Comparison of ENCODE assay signal across 20 cellular contexts in the genomic region with DNA sequence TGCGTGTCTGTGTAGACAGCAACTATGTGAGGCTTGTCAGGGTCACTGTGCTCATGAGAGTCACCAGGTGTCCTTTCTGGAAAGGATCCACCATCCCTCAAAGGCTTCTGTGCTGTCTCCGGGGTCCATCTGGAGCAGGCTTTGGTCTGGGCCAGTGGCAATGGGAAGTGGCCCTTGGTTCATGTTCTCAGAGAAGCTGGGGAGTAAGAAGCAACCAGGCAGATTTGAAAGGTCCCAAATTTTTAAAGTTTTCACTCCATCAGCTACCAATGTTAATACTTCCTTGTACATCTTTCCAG.
A peak's percentile ranks its signal among the peaks of the same experiment; 100 is the strongest.
DNase-seq lines count a peak whose midpoint lies in the region; ATAC-seq, FAIRE-seq and TF ChIP-seq lines count a peak whose summit lies in the region.
"Had no signal": no experiment of that assay in that cellular context is flagged by ENCODE, and none has a peak within 500 bp of the region (broad histone marks: within the 10 kb centered on the region; RNA-seq: fewer than 3 reads in every experiment).

No MANE protein-coding gene starts in this region.

- no peak overlapping the region for H4K5ac ChIP-seq in mesendoderm (ENCODE audit: low read length)

- peak overlapping the region; percentile 80 for H3K56ac ChIP-seq in mesendoderm (ENCODE audit: low read length)

- DNase-seq in cardiac muscle cell (ENCODE audit: low read depth in 1 of 2, low spot score in 1 of 2), result no peak
- DNase-seq in Right ventricle myocardium superior, result no peak
- DNase-seq in HTR-8/SVneo (ENCODE audit: insufficient read length, low spot score), result peak; percentile 13
- DNase-seq in cerebellar cortex (ENCODE audit: low spot score), result peak; percentile 89
- no peak for DNase-seq in mesendoderm
- DNase-seq in GM10248 (ENCODE audit: extremely low spot score), result no peak
- no peak for DNase-seq in Caco-2
- DNase-seq: CD4-positive, alpha-beta memory T cell; DMS79; KG1; NCI-H1417 treated with DMSO at 0.1 percent for 48 hours; NCI-H187 treated with DMSO at 0.1 percent for 48 hours; NCI-H226; NCI-H524 treated with DMSO at 0.1 percent for 48 hours; SHP77; T-helper 1 cell had no signal

- H3K4ac ChIP-seq in mesendoderm (ENCODE audit: low read depth, low read length), result no peak overlapping the region

- H3K79me2 ChIP-seq in mesendoderm (ENCODE audit: control insufficient read depth, insufficient read depth, low read length), result peaks cover 55% of the 10 kb centered on the region

- POLR2A ChIA-PET in GM10248 (lab: Yijun Ruan, JAX), result no interaction called here
- POLR2A ChIA-PET in Caco-2 (lab: Charles Lee), result no interaction called here

- intact Hi-C loops in Right ventricle myocardium superior (cut with DNase I) (no loop called here), Caco-2 (cut with micrococcal nuclease; ENCODE audit: unreplicated experiment) (loop anchor here (10.0 kb wide), 1 partner anchor 105 kb away; the partner anchor contains the start of genes C6orf52 and PAK1IP1)

- H3K4me3 ChIP-seq in cardiac muscle cell (no peak overlapping the region), mesendoderm (ENCODE audit: low read length) (no peak overlapping the region), Caco-2 (ENCODE audit: low read depth, low read length) (no peak overlapping the region)
- H3K4me3 ChIP-seq: BLaER1, HAP-1 had no signal

- H3K18ac ChIP-seq in mesendoderm (ENCODE audit: low read length), result no peak overlapping the region

- H2BK5ac ChIP-seq in mesendoderm (ENCODE audit: low read length), result no peak overlapping the region

- H4K8ac ChIP-seq in mesendoderm (ENCODE audit: low read depth, low read length), result no peak overlapping the region

- H3K27me3 Mint-ChIP-seq in Caco-2 (ENCODE audit: insufficient read depth, unreplicated experiment), result no peaks in the 10 kb centered on the region
- H3K27me3 Mint-ChIP-seq: CD4-positive, alpha-beta memory T cell had no signal

- no peaks in the 10 kb centered on the region for H3K9me3 ChIP-seq in cardiac muscle cell (ENCODE audit: low read depth)
- no peaks in the 10 kb centered on the region for H3K9me3 ChIP-seq in Caco-2
- H3K9me3 ChIP-seq: BLaER1, HAP-1 had no signal

- H3K36me3 ChIP-seq in cardiac muscle cell (no peaks in the 10 kb centered on the region), mesendoderm (ENCODE audit: control insufficient read depth, insufficient read depth, low read length) (no peaks in the 10 kb centered on the region), Caco-2 (ENCODE audit: control insufficient read depth, insufficient read depth, low read length) (no peaks in the 10 kb centered on the region)
- H3K36me3 ChIP-seq: BLaER1, HAP-1 had no signal

- H3K27me3 ChIP-seq in cardiac muscle cell (no peaks in the 10 kb centered on the region), mesendoderm (ENCODE audit: insufficient read depth, low read length, poor library complexity) (no peaks in the 10 kb centered on the region), Caco-2 (replicated peaks; ENCODE audit: control insufficient read depth, insufficient read depth, low read length) (no peaks in the 10 kb centered on the region)
- H3K27me3 ChIP-seq: BLaER1 had no signal

- FAIRE-seq in HTR-8/SVneo (lab: Jason Lieb, UNC), result no peak
- FAIRE-seq: RCC 7860 had no signal

- no peak overlapping the region for H3K23ac ChIP-seq in mesendoderm (ENCODE audit: low read length)

- peaks cover 12% of the 10 kb centered on the region for H3K79me1 ChIP-seq in mesendoderm (ENCODE audit: low read length)

- H2BK120ac ChIP-seq in mesendoderm (ENCODE audit: low read depth, low read length), result no peak overlapping the region

- no peak for TF ChIP-seq CTCF in cardiac muscle cell (IDR thresholded peaks at IDR 0.05; ENCODE audit: low read depth, low read length)
- TF ChIP-seq CTCF in GM10248 (IDR thresholded peaks at IDR 0.05; ENCODE audit: control extremely low read depth, extremely low read depth, low read depth, missing control alignments), result no peak
- no peak for TF ChIP-seq CTCF in Caco-2 (IDR thresholded peaks at IDR 0.05; ENCODE audit: insufficient read depth in 1 of 2, low read depth in 1 of 2, low read length in 1 of 2, severe bottlenecking in 1 of 2, unreplicated experiment in 1 of 2)

- no peak for ATAC-seq in Right ventricle myocardium superior (ENCODE audit: poor library complexity)
- no peak for ATAC-seq in GM19467 (IDR thresholded peaks at IDR 0.05; ENCODE audit: unreplicated experiment)

- no peak overlapping the region for H3K4me2 ChIP-seq in mesendoderm (ENCODE audit: low read length)
- H3K4me2 ChIP-seq: BLaER1 had no signal

- no TSS peak for BruUV-seq in Caco-2 (replicated peaks; lab: Mats Ljungman, UMichigan)

- no peak overlapping the region for H2BK15ac ChIP-seq in mesendoderm (replicated peaks; ENCODE audit: low read depth)

- H3K4me3 Mint-ChIP-seq in Caco-2 (ENCODE audit: unreplicated experiment), result no peak overlapping the region
- H3K4me3 Mint-ChIP-seq: CD4-positive, alpha-beta memory T cell had no signal

- peaks cover 28% of the 10 kb centered on the region for H3K4me1 ChIP-seq in cardiac muscle cell (ENCODE audit: low read depth)
- H3K4me1 ChIP-seq in mesendoderm (ENCODE audit: control insufficient read depth, low read depth, low read length), result peaks cover 25% of the 10 kb centered on the region
- H3K4me1 ChIP-seq in Caco-2, result peaks cover 20% of the 10 kb centered on the region
- H3K4me1 ChIP-seq: BLaER1 had no signal

- H3K4me1 Mint-ChIP-seq in Caco-2 (ENCODE audit: low read depth, unreplicated experiment), result peaks cover 27% of the 10 kb centered on the region

- CTCF ChIA-PET in GM10248 (lab: Yijun Ruan, JAX), result interaction anchor here (1.0 kb wide), 1 partner anchor 46 kb away, joined by 3 read pairs; no protein-coding TSS in a partner anchor
- CTCF ChIA-PET in Caco-2 (lab: Charles Lee), result no interaction called here

- 100% methylated on average over 1 of the region's 2 CpGs for WGBS in mesendoderm (ENCODE audit: extremely low coverage, insufficient coverage, low lambda C conversion rate)

- H3K9ac ChIP-seq in mesendoderm (ENCODE audit: low read length), result no peak overlapping the region
- H3K9ac ChIP-seq: BLaER1 had no signal

- H2AK5ac ChIP-seq in mesendoderm (ENCODE audit: low read length), result no peak overlapping the region

- no peaks in the 10 kb centered on the region for H3K9me3 Mint-ChIP-seq in Caco-2 (ENCODE audit: unreplicated experiment)
- H3K9me3 Mint-ChIP-seq: CD4-positive, alpha-beta memory T cell had no signal

- H3K27ac ChIP-seq in cardiac muscle cell (peak overlapping the region; percentile 96), mesendoderm (ENCODE audit: low read depth, low read length) (no peak overlapping the region)
- H3K27ac ChIP-seq: BLaER1 had no signal

- H3K36me3 Mint-ChIP-seq in Caco-2 (ENCODE audit: insufficient read depth, unreplicated experiment), result peaks cover 31% of the 10 kb centered on the region
- H3K36me3 Mint-ChIP-seq: CD4-positive, alpha-beta memory T cell had no signal

- H3K27ac Mint-ChIP-seq in Caco-2 (ENCODE audit: unreplicated experiment), result no peak overlapping the region
- H3K27ac Mint-ChIP-seq: CD4-positive, alpha-beta memory T cell had no signal

Comparison
In these comparisons a context has a peak if more than half of its experiments do, and no peak if none do; other contexts are left out.
1. DNase-seq: peak in HTR-8/SVneo (single experiment) and cerebellar cortex (single experiment); none in cardiac muscle cell (0 of 2), Right ventricle myocardium superior (single experiment), mesendoderm (single experiment), GM10248 (single experiment) and Caco-2 (0 of 2).